ENCODE assay signal across 19 cellular contexts in the genomic region with DNA sequence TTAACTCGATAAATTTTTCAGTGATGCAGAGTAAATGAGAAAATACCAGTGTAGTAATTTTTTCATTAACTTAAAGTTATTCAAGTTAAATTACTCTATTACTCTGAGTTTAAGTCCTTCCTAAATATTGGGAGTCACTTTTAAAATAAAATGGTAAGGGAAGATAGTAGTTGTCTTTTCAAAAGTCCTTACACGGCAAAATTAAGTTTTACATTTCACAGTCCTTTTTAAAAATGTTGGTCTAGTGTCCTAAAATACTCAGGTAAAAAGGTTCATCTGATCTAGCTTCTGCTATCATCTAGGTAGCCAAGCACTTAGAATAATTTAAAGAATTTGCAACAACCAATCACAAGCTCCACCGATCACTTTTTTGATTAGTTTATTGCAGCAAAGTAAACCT.
A peak's percentile ranks its signal among the peaks of the same experiment; 100 is the strongest.
DNase-seq lines count a peak whose midpoint lies in the region; ATAC-seq, FAIRE-seq and TF ChIP-seq lines count a peak whose summit lies in the region.
"Had no signal": no experiment of that assay in that cellular context is flagged by ENCODE, and none has a peak within 500 bp of the region (broad histone marks: within the 10 kb centered on the region; RNA-seq: fewer than 3 reads in every experiment).

No MANE protein-coding gene starts in this region.

- no peaks in the 10 kb centered on the region for H3K36me3 ChIP-seq in HCT116 (ENCODE audit: control insufficient read depth in 1 of 2, insufficient read depth in 2 of 2, low read length in 2 of 2)
- peaks cover 8% of the 10 kb centered on the region; the same call in 1 of the 3 replicates for H3K36me3 ChIP-seq in K562 (ENCODE audit: control insufficient read depth, insufficient read depth, low read length)
- peaks cover 0 to 8% of the 10 kb centered on the region in 2 donors for H3K36me3 ChIP-seq in neuronal stem cell (replicated peaks in 1 of 2; ENCODE audit: control insufficient read depth in 2 of 2, insufficient read depth in 2 of 2, low read length in 2 of 2)

- H3K14ac ChIP-seq in neuronal stem cell (ENCODE audit: low read length), result no peak overlapping the region

- H3K27ac ChIP-seq in A549, result no peak overlapping the region
- H3K27ac ChIP-seq in HCT116 (ENCODE audit: low read depth, low read length), result no peak overlapping the region
- no peak overlapping the region for H3K27ac ChIP-seq in K562 (ENCODE audit: extremely low read depth, low read depth, low read length)
- H3K27ac ChIP-seq in neuronal stem cell (replicated peaks; ENCODE audit: low read length), result no peak overlapping the region
- H3K27ac ChIP-seq: BLaER1 treated with 17β-estradiol and CSF1 and Interleukin-3, amounts not matched to agents 10 nM and 100 nM; C4-2B had no signal

- H3K9ac ChIP-seq in HCT116 (ENCODE audit: low read length) (no peak overlapping the region), K562 (ENCODE audit: insufficient read depth in 1 of 2, low read depth in 2 of 2, low read length in 2 of 2) (no peak overlapping the region), neuronal stem cell (ENCODE audit: low read depth, low read length, poor library complexity) (no peak overlapping the region)
- H3K9ac ChIP-seq: BLaER1 treated with 17β-estradiol and CSF1 and Interleukin-3, amounts not matched to agents 10 nM and 100 nM had no signal

- H3K4me3 ChIP-seq in A549 (no peak overlapping the region), HCT116 (replicated peaks in 1 of 2; ENCODE audit: low read depth in 1 of 2, low read length in 2 of 2) (no peak overlapping the region), K562 (no peak overlapping the region), neuronal stem cell (ENCODE audit: low read length in 2 of 2) (no peak overlapping the region)
- H3K4me3 ChIP-seq: BLaER1 treated with 17β-estradiol and CSF1 and Interleukin-3, amounts not matched to agents 10 nM and 100 nM had no signal

- no peaks in the 10 kb centered on the region for H3K4me1 ChIP-seq in A549
- no peaks in the 10 kb centered on the region for H3K4me1 ChIP-seq in HCT116 (ENCODE audit: control insufficient read depth in 1 of 2, insufficient read depth in 2 of 2, low read length in 2 of 2)
- H3K4me1 ChIP-seq in K562 (replicated peaks in 1 of 2; ENCODE audit: control insufficient read depth in 2 of 2, insufficient read depth in 2 of 2, low read length in 2 of 2), result no peaks in the 10 kb centered on the region
- H3K4me1 ChIP-seq in neuronal stem cell (ENCODE audit: control insufficient read depth in 2 of 2, insufficient read depth in 1 of 2, low read depth in 1 of 2, low read length in 2 of 2), result no peaks in the 10 kb centered on the region
- H3K4me1 ChIP-seq: Caco-2 had no signal

- DNase-seq in A549 (ENCODE audit: low read depth in 1 of 2, low spot score in 1 of 2) (no peak), HCT116 (ENCODE audit: low read depth, low spot score) (no peak), K562 (ENCODE audit: extremely low read depth in 1 of 4, low spot score in 3 of 4) (no peak), neuronal stem cell (ENCODE audit: low spot score) (no peak)
- no peak for DNase-seq in stimulated activated naive CD4-positive, alpha-beta T cell (lab: John Stamatoyannopoulos, UW)
- DNase-seq: 8988T; AML-193; Caco-2; Calu3; CD4-positive, alpha-beta T cell; CD8-positive, alpha-beta T cell; DMS79 treated with DMSO at 0.1 percent for 48 hours; GF-D8 had no signal

- no peak overlapping the region for H3K4ac ChIP-seq in neuronal stem cell (ENCODE audit: low read length)

- H3K79me1 ChIP-seq in neuronal stem cell (ENCODE audit: low read depth, low read length), result no peaks in the 10 kb centered on the region

- TF ChIP-seq CTCF in A549 (IDR thresholded peaks at IDR 0.05) (no peak), HCT116 (IDR thresholded peaks at IDR 0.05 in 2 of 3, conservative IDR thresholded peaks at IDR 0.05 in 1 of 3; ENCODE audit: borderline replicate concordance in 1 of 3, insufficient read depth in 1 of 3, low read depth in 2 of 3, low read length in 2 of 3) (no peak), K562 (IDR thresholded peaks at IDR 0.05 in 2 of 3, conservative IDR thresholded peaks at IDR 0.05 in 1 of 3; ENCODE audit: insufficient read depth in 2 of 3, low read depth in 1 of 3, low read length in 3 of 3) (no peak)

- FAIRE-seq in A549 (lab: Jason Lieb, UNC) (no peak), K562 (lab: Jason Lieb, UNC) (no peak)
- FAIRE-seq: A204.1, D721Med, G401.6, GM12891 had no signal

- H3K9me3 ChIP-seq in A549, result no peaks in the 10 kb centered on the region
- H3K9me3 ChIP-seq in HCT116 (ENCODE audit: control insufficient read depth in 1 of 2, insufficient read depth in 1 of 2, low read depth in 1 of 2, low read length in 2 of 2), result no peaks in the 10 kb centered on the region
- no peaks in the 10 kb centered on the region for H3K9me3 ChIP-seq in K562 (replicated peaks; ENCODE audit: control insufficient read depth, insufficient read depth, low read depth, low read length)
- H3K9me3 ChIP-seq in neuronal stem cell (replicated peaks in 1 of 2; ENCODE audit: control insufficient read depth in 2 of 2, insufficient read depth in 1 of 2, low read depth in 1 of 2, low read length in 2 of 2), result no peaks in the 10 kb centered on the region
- H3K9me3 ChIP-seq: BLaER1 treated with 17β-estradiol and CSF1 and Interleukin-3, amounts not matched to agents 10 nM and 100 nM; Caco-2 had no signal

- no peaks in the 10 kb centered on the region for H3K79me2 ChIP-seq in HCT116 (ENCODE audit: insufficient read depth, low read length)
- no peaks in the 10 kb centered on the region for H3K79me2 ChIP-seq in K562 (ENCODE audit: control insufficient read depth, insufficient read depth, low read length)

- no peak overlapping the region for H2BK12ac ChIP-seq in neuronal stem cell (ENCODE audit: low read length)

- no peak for ATAC-seq in A549
- ATAC-seq in HCT116, result no peak
- no peak for ATAC-seq in K562
- ATAC-seq: CD8-positive, alpha-beta T cell had no signal

- no peaks in the 10 kb centered on the region for H3K9me2 ChIP-seq in HCT116 (ENCODE audit: insufficient read depth)

- TF ChIP-seq POLR2A in A549 (IDR thresholded peaks at IDR 0.05; ENCODE audit: low read length) (no peak), HCT116 (IDR thresholded peaks at IDR 0.05; ENCODE audit: borderline replicate concordance, extremely low read depth, insufficient read depth, insufficient read length) (no peak), K562 (conservative IDR thresholded peaks at IDR 0.05) (no peak)

- H4K8ac ChIP-seq in neuronal stem cell (ENCODE audit: low read depth, low read length), result no peak overlapping the region

- no peak overlapping the region for H3K23ac ChIP-seq in neuronal stem cell (ENCODE audit: low read depth, low read length, poor library complexity)

- no peak for TF ChIP-seq EP300 in A549 (IDR thresholded peaks at IDR 0.05)
- TF ChIP-seq EP300 in K562 (IDR thresholded peaks at IDR 0.05; ENCODE audit: low read length), result no peak

- 94% methylated on average over 3 of the region's 3 CpGs for WGBS in A549 (ENCODE audit: missing lambda C conversion rate)
- WGBS in K562 (ENCODE audit: insufficient coverage, low coverage, missing lambda C conversion rate), result 91% methylated on average over 3 of the region's 3 CpGs
- whole genome bisulfite sequencing in neuronal stem cell (ENCODE audit: extremely low coverage in 2 of 2, insufficient read length in 2 of 2, insufficient replicate concordance in 1 of 2), 2 donors, result no CpG with 5 or more reads among the region's 3 CpGs

- in situ Hi-C loops in K562 (cut with MboI), result no loop called here

- intact Hi-C loops in HCT116 (cut with micrococcal nuclease) (no loop called here), K562 (cut with micrococcal nuclease) (no loop called here)

- TF ChIP-seq RAD21 in A549 (conservative IDR thresholded peaks at IDR 0.05 in 1 of 2, IDR thresholded peaks at IDR 0.05 in 1 of 2), result no peak
- TF ChIP-seq RAD21 in HCT116 (IDR thresholded peaks at IDR 0.05; ENCODE audit: low read depth), result no peak
- TF ChIP-seq RAD21 in K562 (CRISPR knock-in tag; conservative IDR thresholded peaks at IDR 0.05 in 1 of 2, IDR thresholded peaks at IDR 0.05 in 1 of 2), result no peak

- H3K27me3 ChIP-seq in HCT116 (ENCODE audit: insufficient read depth, low read length) (no peaks in the 10 kb centered on the region), K562 (ENCODE audit: control insufficient read depth in 2 of 2, insufficient read depth in 2 of 2, low read length in 2 of 2) (no peaks in the 10 kb centered on the region), neuronal stem cell (ENCODE audit: control insufficient read depth in 3 of 3, insufficient read depth in 3 of 3, low read depth in 1 of 3, low read length in 3 of 3) (no peaks in the 10 kb centered on the region)
- H3K27me3 ChIP-seq: BLaER1 treated with 17β-estradiol and CSF1 and Interleukin-3, amounts not matched to agents 10 nM and 100 nM had no signal

- BruUV-seq in HCT116 (replicated peaks; lab: Mats Ljungman, UMichigan) (TSS peak; percentile 19), K562 (replicated peaks; lab: Mats Ljungman, UMichigan) (no TSS peak)

- RAD21 ChIA-PET in HCT116 (lab: Charles Lee; ENCODE audit: low non-redundant PET in 1 of 2, low total read pairs in 2 of 2, uncharacterized antibody in 2 of 2, unreplicated experiment in 2 of 2), result no interaction called here

- CTCF ChIA-PET in A549 (lab: Yijun Ruan, JAX), result interaction anchor here (2.3 kb wide), 1 partner anchor 17 kb away, joined by 5 read pairs; no protein-coding TSS in a partner anchor
- CTCF ChIA-PET in HCT116 (lab: Charles Lee), result no interaction called here
- CTCF ChIA-PET in K562 (lab: Yijun Ruan, JAX; ENCODE audit: low intra/inter-chr PET ratio), result no interaction called here

- POLR2A ChIA-PET in A549 (lab: Yijun Ruan, JAX) (no interaction called here), HCT116 (lab: Charles Lee) (no interaction called here), K562 (lab: Yijun Ruan, JAX) (no interaction called here)

- no peak overlapping the region for H2AK5ac ChIP-seq in neuronal stem cell (ENCODE audit: low read depth, low read length)

- no peak overlapping the region for H2AFZ ChIP-seq in HCT116 (ENCODE audit: low read depth, low read length, poor library complexity, severe bottlenecking)
- H2AFZ ChIP-seq in K562 (ENCODE audit: low read depth, low read length), result no peak overlapping the region
- no peak overlapping the region for H2AFZ ChIP-seq in neuronal stem cell (ENCODE audit: low read length)

- no peak overlapping the region for H3K18ac ChIP-seq in neuronal stem cell (ENCODE audit: low read length)

- no peak overlapping the region for H2BK120ac ChIP-seq in neuronal stem cell (ENCODE audit: low read depth, low read length)

- H2BK15ac ChIP-seq in neuronal stem cell (ENCODE audit: low read length), result no peak overlapping the region

- no peak overlapping the region for H3K4me2 ChIP-seq in A549
- H3K4me2 ChIP-seq in HCT116 (ENCODE audit: low read length), result no peak overlapping the region
- H3K4me2 ChIP-seq in K562 (ENCODE audit: insufficient read depth, low read length), result no peak overlapping the region
- H3K4me2 ChIP-seq in neuronal stem cell (ENCODE audit: insufficient read depth, low read length, poor library complexity, severe bottlenecking), result no peak overlapping the region
- H3K4me2 ChIP-seq: BLaER1 treated with 17β-estradiol and CSF1 and Interleukin-3, amounts not matched to agents 10 nM and 100 nM had no signal

- H2BK5ac ChIP-seq in neuronal stem cell (ENCODE audit: low read length), result no peak overlapping the region

- H3K9me1 ChIP-seq in K562 (ENCODE audit: control insufficient read depth, insufficient read depth, low read length), result no peaks in the 10 kb centered on the region

- H4K91ac ChIP-seq in neuronal stem cell (ENCODE audit: low read depth, low read length, poor library complexity), result no peak overlapping the region

- no peaks in the 10 kb centered on the region for H4K20me1 ChIP-seq in HCT116 (ENCODE audit: insufficient read depth)
- no peaks in the 10 kb centered on the region for H4K20me1 ChIP-seq in K562 (replicated peaks; ENCODE audit: control insufficient read depth, insufficient read depth, low read length)
- H4K20me1 ChIP-seq: BLaER1 treated with 17β-estradiol and CSF1 and Interleukin-3, amounts not matched to agents 10 nM and 100 nM had no signal
